ENCODE assay signal across 8 cellular contexts in the genomic region with DNA sequence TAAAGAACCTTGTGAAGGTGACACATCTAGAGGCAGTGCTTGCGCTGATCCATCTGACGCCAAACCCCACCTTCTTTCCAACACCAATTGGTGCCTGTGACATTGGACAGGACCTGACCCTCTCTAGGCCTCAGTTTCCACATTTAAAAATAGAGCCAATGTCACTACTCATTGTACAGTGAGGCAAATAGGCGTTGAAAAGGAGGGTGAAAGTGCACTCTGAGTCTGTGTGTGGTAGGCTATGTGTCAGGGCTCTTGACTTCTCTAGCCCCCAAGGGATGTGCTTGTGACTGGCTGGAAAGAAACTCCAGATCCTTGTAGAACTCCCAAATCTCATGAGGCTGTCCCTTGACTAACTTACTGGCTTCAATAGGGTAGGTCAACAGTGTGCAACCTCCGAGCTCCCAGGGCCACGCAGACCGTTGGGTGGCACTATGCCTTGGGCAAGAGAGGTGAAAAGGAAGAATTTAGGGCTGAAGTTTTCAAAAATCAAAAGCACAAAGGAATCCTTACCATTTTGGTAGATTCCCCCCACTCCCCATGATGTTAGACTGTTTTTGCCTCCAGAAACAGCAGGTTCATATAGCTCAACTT. TPM values are rescaled to one million over a fixed set of nuclear protein-coding genes. Genes with fewer than 3 reads are reported as not detected.
DNase-seq lines count a peak whose midpoint lies in the region; ATAC-seq and TF ChIP-seq lines count a peak whose summit lies in the region.

No MANE protein-coding gene starts in this region.

- H3K9me3 ChIP-seq in lung (ENCODE audit: control insufficient read depth in 2 of 2, insufficient read depth in 1 of 2, low read length in 1 of 2) = no peaks in the 10 kb centered on the region
- H3K9me3 ChIP-seq in uterus = no peaks in the 10 kb centered on the region

- H3K4me3 Mint-ChIP-seq in IgD-negative memory B cell = peak overlapping the region; percentile 95 to 100 (median 98)
- H3K4me3 Mint-ChIP-seq in central memory CD8-positive, alpha-beta T cell = peak overlapping the region; percentile 99

- peaks cover 13 to 20% of the 10 kb centered on the region in 2 donors for H3K36me3 ChIP-seq in lung (ENCODE audit: control insufficient read depth in 2 of 2, insufficient read depth in 2 of 2, low read length in 2 of 2)
- no peaks in the 10 kb centered on the region for H3K36me3 ChIP-seq in uterus

- H3K27ac Mint-ChIP-seq in IgD-negative memory B cell = peak overlapping the region; percentile 84 to 98 (median 94)
- H3K27ac Mint-ChIP-seq in central memory CD8-positive, alpha-beta T cell (ENCODE audit: low read depth) = peak overlapping the region; percentile 98

- no peaks in the 10 kb centered on the region for H3K9me3 Mint-ChIP-seq in IgD-negative memory B cell
- no peaks in the 10 kb centered on the region for H3K9me3 Mint-ChIP-seq in central memory CD8-positive, alpha-beta T cell

- peak; percentile 6 for ATAC-seq in central memory CD8-positive, alpha-beta T cell (replicated peaks; ENCODE audit: extremely low read depth, poor library complexity, severe bottlenecking)
- no peak for ATAC-seq in lung (ENCODE audit: insufficient read depth, low FRiP score)

- H3K27me3 Mint-ChIP-seq in IgD-negative memory B cell = no peaks in the 10 kb centered on the region
- no peaks in the 10 kb centered on the region for H3K27me3 Mint-ChIP-seq in central memory CD8-positive, alpha-beta T cell

- H3K4me1 ChIP-seq in lung (ENCODE audit: control insufficient read depth in 2 of 2, insufficient read depth in 2 of 2, low read length in 2 of 2) (peaks cover 3 to 8% of the 10 kb centered on the region in 2 donors), uterus (peaks cover 9 to 10% of the 10 kb centered on the region in 2 donors)

- H3K27me3 ChIP-seq in lung (ENCODE audit: control insufficient read depth, insufficient read depth) (no peaks in the 10 kb centered on the region), uterus (no peaks in the 10 kb centered on the region)

- WGBS in lung, 2 donors = 57 to 65% methylated on average over 6 of the region's 6 CpGs

- peaks cover 14 to 25% (median 22%) of the 10 kb centered on the region in 3 donors for H3K4me1 Mint-ChIP-seq in IgD-negative memory B cell
- H3K4me1 Mint-ChIP-seq in central memory CD8-positive, alpha-beta T cell = peaks cover 27% of the 10 kb centered on the region

- intact Hi-C loops in uterus (cut with DNase I; ENCODE audit: low total_unique reads) = no loop called here

- TF ChIP-seq CTCF in AG09309 (IDR thresholded peaks at IDR 0.05; ENCODE audit: control insufficient read depth, insufficient read depth, low read depth, low read length, missing control alignments) (no peak), lung (IDR thresholded peaks at IDR 0.05; ENCODE audit: control extremely low read depth, extremely low read depth) (no peak), uterus (IDR thresholded peaks at IDR 0.05) (no peak)

- H3K36me3 Mint-ChIP-seq in IgD-negative memory B cell = peaks cover 2% of the 10 kb centered on the region
- peaks cover 11% of the 10 kb centered on the region for H3K36me3 Mint-ChIP-seq in central memory CD8-positive, alpha-beta T cell (ENCODE audit: insufficient read depth)

- H3K27ac ChIP-seq in lung (ENCODE audit: low read depth in 1 of 2, low read length in 1 of 2) (peak overlapping the region; percentile 92 to 98), uterus (peak overlapping the region; percentile 73 to 90)

- no peak for TF ChIP-seq POLR2A in uterus (IDR thresholded peaks at IDR 0.05)

- DNase-seq in AG09309 (ENCODE audit: low read depth) = no peak
- DNase-seq in central memory CD8-positive, alpha-beta T cell (ENCODE audit: low spot score in 2 of 2) = no peak
- no peak for DNase-seq in lung (ENCODE audit: low spot score)
- DNase-seq in uterus = no peak
- DNase-seq in NCI-H226 = no peak
- DNase-seq in LoVo (ENCODE audit: low spot score) = no peak
- no peak for DNase-seq in nucleus accumbens (lab: John Stamatoyannopoulos, UW)

- H3K4me3 ChIP-seq in AG09309 (ENCODE audit: control insufficient read depth, low read depth, low read length) (peak overlapping the region; percentile 96), lung (peak overlapping the region; percentile 95), uterus (peak overlapping the region; percentile 59 to 70)

RNA-seq across cellular contexts. Expression of a gene that starts 0.7 kb away (rescaled TPM):
- polyA plus RNA-seq in IgD-negative memory B cell (42.7 TPM), lung (10 to 100 TPM; 32.4 to 35.3 TPM)
- total RNA-seq in lung (10 to 100 TPM; 49.7 to 88.4 TPM), uterus (100 to 1,000 TPM in 2 of 4 donors, 10 to 100 TPM in 2; 32.9 to 343 (median 86.5) TPM)

RNA-seq across cellular contexts. Expression of a gene that starts 17.5 kb away (rescaled TPM):
- 43.0 TPM for polyA plus RNA-seq in IgD-negative memory B cell
- total RNA-seq in lung = 10 to 100 TPM; 28.5 to 42.4 TPM
- 10 to 100 TPM; 13.7 to 31.7 TPM for polyA plus RNA-seq in lung
- 10 to 100 TPM; 28.8 to 73.3 (median 33.7) TPM for total RNA-seq in uterus

RNA-seq across cellular contexts. Expression of a gene that starts 30.5 kb away (rescaled TPM):
- polyA plus RNA-seq in IgD-negative memory B cell = 325 TPM
- total RNA-seq in lung = 100 to 1,000 TPM in 1 of 2 donors, 10 to 100 TPM in 1; 70.7 to 163 TPM
- 100 to 1,000 TPM; 233 to 301 TPM for polyA plus RNA-seq in lung
- 10 to 100 TPM in 3 of 4 donors, 1 to 10 TPM in 1; 9.0 to 84.1 (median 46.6) TPM for total RNA-seq in uterus

RNA-seq across cellular contexts. Expression of a gene that starts 34.2 kb away (rescaled TPM):
- polyA plus RNA-seq in IgD-negative memory B cell (157 TPM), lung (100 to 1,000 TPM in 1 of 2 donors, 10 to 100 TPM in 1; 62.7 to 103 TPM)
- total RNA-seq in lung (100 to 1,000 TPM in 1 of 2 donors, 10 to 100 TPM in 1; 51.2 to 122 TPM), uterus (10 to 100 TPM; 15.9 to 67.5 (median 33.0) TPM)

RNA-seq across cellular contexts. Expression of a gene that starts 49.2 kb away (rescaled TPM):
- polyA plus RNA-seq in IgD-negative memory B cell = 4.9 TPM
- 10 to 100 TPM in 1 of 2 donors, 1 to 10 TPM in 1; 3.8 to 15.2 TPM for total RNA-seq in lung
- polyA plus RNA-seq in lung = 10 to 100 TPM in 1 of 2 donors, 1 to 10 TPM in 1; 10.0 to 15.7 TPM
- 10 to 100 TPM in 1 of 4 donors, 1 to 10 TPM in 3; 3.0 to 16.8 (median 7.0) TPM for total RNA-seq in uterus
